In the genomic region with DNA sequence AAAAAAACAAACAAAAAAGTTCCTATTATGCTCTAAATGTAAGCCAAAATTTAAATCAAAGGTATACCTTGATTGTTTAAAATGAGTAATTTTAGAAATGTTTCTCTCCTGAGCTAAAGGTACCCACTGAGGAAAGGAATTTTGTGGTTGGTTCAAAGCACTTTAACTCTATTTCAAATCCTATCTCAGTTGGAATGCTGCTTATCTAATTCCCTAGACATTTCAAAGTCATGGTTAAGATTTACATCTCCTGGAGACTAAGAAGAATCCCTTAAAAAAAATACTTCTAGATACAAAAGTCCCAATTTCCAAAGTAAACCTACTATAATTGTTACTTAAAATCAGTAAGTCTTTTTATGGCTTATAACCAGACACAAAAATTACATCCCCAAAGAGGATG, we compare ENCODE assay signal across 24 cellular contexts.
"Had no signal": no experiment of that assay in that cellular context is flagged by ENCODE, and none has a peak within 500 bp of the region (broad histone marks: within the 10 kb centered on the region; RNA-seq: fewer than 3 reads in every experiment).

No MANE protein-coding gene starts in this region.

- H3K4me1 Mint-ChIP-seq: naive B cell; naive thymus-derived CD8-positive, alpha-beta T cell had no signal

- H3K4me3 ChIP-seq: coronary artery, dorsolateral prefrontal cortex, esophagus muscularis mucosa, gastroesophageal sphincter, heart right ventricle, left lung, lower lobe of right lung, mucosa of descending colon had no signal

- H3K9me3 ChIP-seq: esophagus muscularis mucosa, gastroesophageal sphincter, left lung, lower lobe of right lung, mucosa of descending colon had no signal

- H3K27ac Mint-ChIP-seq: naive B cell; naive thymus-derived CD8-positive, alpha-beta T cell had no signal

- ATAC-seq: foreskin keratinocyte; gastroesophageal sphincter; heart right ventricle; left cardiac atrium; left lung; left ventricle myocardium superior; lower lobe of right lung; mucosa of descending colon; naive thymus-derived CD8-positive, alpha-beta T cell had no signal

- H3K36me3 Mint-ChIP-seq: naive B cell; naive thymus-derived CD8-positive, alpha-beta T cell had no signal

- H3K36me3 ChIP-seq: esophagus muscularis mucosa, gastroesophageal sphincter, heart right ventricle, left lung, lower lobe of right lung had no signal

- H3K27ac ChIP-seq: coronary artery, dorsolateral prefrontal cortex, esophagus muscularis mucosa, foreskin keratinocyte, gastroesophageal sphincter, heart right ventricle, left lung, lower lobe of right lung had no signal

- DNase-seq: dermis blood vessel endothelial cell; dorsolateral prefrontal cortex; effector CD4-positive, alpha-beta T cell; effector memory CD4-positive, alpha-beta T cell; foreskin keratinocyte; head of caudate nucleus; heart right ventricle; hippocampal formation; left cardiac atrium; left lung; left ventricle myocardium superior; lower lobe of right lung; mesenchymal stem cell; mucosa of descending colon; naive B cell; naive thymus-derived CD8-positive, alpha-beta T cell had no signal

- H3K27me3 ChIP-seq: dorsolateral prefrontal cortex, esophagus muscularis mucosa, foreskin keratinocyte, gastroesophageal sphincter, left lung had no signal

- FAIRE-seq: colon, endothelial cell of umbilical vein, frontal cortex, islet of Langerhans, keratinocyte had no signal

- H3K4me3 Mint-ChIP-seq: naive B cell; naive thymus-derived CD8-positive, alpha-beta T cell had no signal

- H3K4me1 ChIP-seq: esophagus muscularis mucosa, gastroesophageal sphincter, heart right ventricle, left lung, lower lobe of right lung had no signal
